ENCODE assay signal across 28 cellular contexts in the genomic region with DNA sequence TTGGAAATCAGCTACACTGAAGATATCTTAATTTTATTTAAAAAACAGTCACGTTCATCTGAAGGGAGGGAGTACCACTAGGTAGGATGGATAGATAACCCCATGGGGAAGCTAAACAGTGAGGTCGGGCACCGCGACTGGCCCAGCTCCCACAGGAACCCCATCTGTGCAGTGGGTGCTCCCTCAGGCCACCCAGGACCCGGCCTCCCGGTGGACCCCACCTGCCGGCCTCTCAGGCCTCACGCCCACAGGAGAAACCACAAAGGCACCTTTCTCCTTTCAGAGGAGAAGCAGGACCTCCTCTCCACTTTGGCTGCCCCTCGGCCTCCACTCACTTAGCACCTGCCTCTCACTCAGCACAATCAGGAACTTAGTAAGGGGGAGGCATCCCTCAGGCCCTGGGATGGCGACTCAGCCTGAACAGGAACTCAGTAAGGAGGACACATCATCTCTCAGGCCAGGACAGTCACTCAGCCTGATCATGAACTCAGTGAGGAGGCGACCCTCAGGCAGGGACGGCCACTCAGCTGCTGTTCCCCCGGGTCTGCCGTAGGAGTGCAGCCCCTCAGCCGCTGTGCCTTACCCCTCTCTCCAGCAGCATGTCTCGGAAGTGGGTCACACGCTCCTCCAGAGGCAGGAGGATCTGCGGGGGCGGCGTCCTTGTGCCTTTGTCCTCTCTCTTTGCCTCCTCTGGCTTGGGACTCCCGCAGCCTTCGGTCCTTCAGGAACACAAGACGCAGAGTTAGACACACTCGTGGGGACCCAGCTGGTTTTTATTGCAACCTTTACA.
"Had no signal": no experiment of that assay in that cellular context is flagged by ENCODE, and none has a peak within 500 bp of the region (broad histone marks: within the 10 kb centered on the region; RNA-seq: fewer than 3 reads in every experiment).

No MANE protein-coding gene starts in this region.

- H3K4me1 ChIP-seq: ascending aorta, breast epithelium, SJSA1 had no signal

- H3K36me3 ChIP-seq: ascending aorta, breast epithelium, SJSA1 had no signal

- H3K27me3 ChIP-seq: ascending aorta, breast epithelium, SJSA1 had no signal

- H3K36me3 Mint-ChIP-seq: activated naive CD8-positive, alpha-beta T cell treated with anti-CD3 and anti-CD28 coated beads, Interleukin-2, amount 10 ng/mL, durations not matched to agents 7 days and 5 days had no signal

- H3K27ac ChIP-seq: ascending aorta, breast epithelium, SJSA1 had no signal

- H3K9ac ChIP-seq: SK-N-SH had no signal

- H3K4me1 Mint-ChIP-seq: activated CD4-positive, alpha-beta T cell treated with anti-CD3 and anti-CD28 coated beads for 36 hours; activated CD4-positive, alpha-beta T cell treated with anti-CD3 and anti-CD28 coated beads, Interleukin-2, amount 10 ng/mL, durations not matched to agents 7 days and 5 days; activated naive CD8-positive, alpha-beta T cell treated with anti-CD3 and anti-CD28 coated beads, Interleukin-2, amount 10 ng/mL, durations not matched to agents 7 days and 5 days; WTC11 had no signal

- ATAC-seq: activated CD4-positive, alpha-beta T cell treated with anti-CD3 and anti-CD28 coated beads for 36 hours; activated CD4-positive, CD25-positive, alpha-beta regulatory T cell treated with anti-CD3 and anti-CD28 coated beads, Interleukin-2, amount 50 U/mL, for 24 hours; activated T-cell treated with anti-CD3 and anti-CD28 coated beads, Interleukin-2, amount 50 U/mL, for 4 hours; Panc1; WTC11 had no signal

- H3K27me3 Mint-ChIP-seq: activated CD4-positive, alpha-beta T cell treated with anti-CD3 and anti-CD28 coated beads for 36 hours; activated CD4-positive, alpha-beta T cell treated with anti-CD3 and anti-CD28 coated beads, Interleukin-2, amount 10 ng/mL, durations not matched to agents 7 days and 5 days; activated naive CD8-positive, alpha-beta T cell treated with anti-CD3 and anti-CD28 coated beads, Interleukin-2, amount 10 ng/mL, durations not matched to agents 7 days and 5 days had no signal

- H3K27ac Mint-ChIP-seq: activated CD4-positive, alpha-beta T cell treated with anti-CD3 and anti-CD28 coated beads for 36 hours; activated CD4-positive, alpha-beta T cell treated with anti-CD3 and anti-CD28 coated beads, Interleukin-2, amount 10 ng/mL, durations not matched to agents 7 days and 5 days; activated naive CD8-positive, alpha-beta T cell treated with anti-CD3 and anti-CD28 coated beads, Interleukin-2, amount 10 ng/mL, durations not matched to agents 7 days and 5 days; T-helper 1 cell treated with Interleukin-12 subunit alpha and Interleukin-12 subunit beta and Interleukin-4 antibody, amounts not matched to agents 30 μg/mL and 1 μg/mL, for 36 hours; T-helper 2 cell treated with Interferon-gamma antibody and Interleukin-4, amounts not matched to agents 5 μg/mL and 100 μg/mL, for 36 hours; WTC11 had no signal

- H3K9me3 ChIP-seq: ascending aorta, breast epithelium, SK-N-SH had no signal

- DNase-seq: activated CD4-positive, alpha-beta T cell treated with anti-CD3 and anti-CD28 coated beads for 36 hours; activated CD4-positive, alpha-beta T cell treated with anti-CD3 and anti-CD28 coated beads, Interleukin-2, amount 10 ng/mL, durations not matched to agents 7 days and 5 days; activated CD4-positive, alpha-beta T cell treated with anti-CD3 and anti-CD28 coated beads, Interleukin-2, amount 50 U/mL, for 48 hours; activated CD8-positive, alpha-beta memory T cell treated with anti-CD3 and anti-CD28 coated beads, Interleukin-2, amount 50 U/mL, for 4 hours; activated effector memory CD4-positive, alpha-beta T cell treated with Interleukin-2 at 50 U/mL for 16 hours; activated naive CD4-positive, alpha-beta T cell treated with anti-CD3 and anti-CD28 coated beads, Interleukin-2, amount 50 U/mL, for 16 hours; activated naive CD8-positive, alpha-beta T cell treated with anti-CD3 and anti-CD28 coated beads, Interleukin-2, amount 10 ng/mL, durations not matched to agents 7 days and 5 days; activated T-cell treated with anti-CD3 and anti-CD28 coated beads for 4 hours; activated T-cell treated with anti-CD3 and anti-CD28 coated beads, Interleukin-2, amount 50 U/mL, for 4 hours; amygdala; NCI-H1048; NCI-H1105 treated with DMSO at 0.1 percent for 48 hours; NCI-H1436; NCI-H1694; NCI-H1930; NCI-H2081 treated with DMSO at 0.1 percent for 48 hours; NCI-H345; NCI-H524 treated with DMSO at 0.1 percent for 48 hours; SHP77 treated with DMSO at 0.1 percent for 48 hours; SK-N-SH had no signal

- H3K4me2 ChIP-seq: SK-N-SH had no signal

- H3K4me3 Mint-ChIP-seq: activated CD4-positive, alpha-beta T cell treated with anti-CD3 and anti-CD28 coated beads for 36 hours; activated CD4-positive, alpha-beta T cell treated with anti-CD3 and anti-CD28 coated beads, Interleukin-2, amount 10 ng/mL, durations not matched to agents 7 days and 5 days; activated naive CD8-positive, alpha-beta T cell treated with anti-CD3 and anti-CD28 coated beads, Interleukin-2, amount 10 ng/mL, durations not matched to agents 7 days and 5 days; activated T-cell treated with anti-CD3 and anti-CD28 coated beads, Interleukin-2, amount 50 U/mL, for 4 hours; T-helper 1 cell treated with Interleukin-12 subunit alpha and Interleukin-12 subunit beta and Interleukin-4 antibody, amounts not matched to agents 30 μg/mL and 1 μg/mL, for 36 hours; T-helper 2 cell treated with Interferon-gamma antibody and Interleukin-4, amounts not matched to agents 5 μg/mL and 100 μg/mL, for 36 hours; WTC11 had no signal

- H3K4me3 ChIP-seq: ascending aorta, breast epithelium, SJSA1 had no signal

- H3K9me3 Mint-ChIP-seq: activated CD4-positive, alpha-beta T cell treated with anti-CD3 and anti-CD28 coated beads, Interleukin-2, amount 10 ng/mL, durations not matched to agents 7 days and 5 days; activated naive CD8-positive, alpha-beta T cell treated with anti-CD3 and anti-CD28 coated beads, Interleukin-2, amount 10 ng/mL, durations not matched to agents 7 days and 5 days; activated T-cell treated with anti-CD3 and anti-CD28 coated beads, Interleukin-2, amount 50 U/mL, for 4 hours; T-helper 1 cell treated with Interleukin-12 subunit alpha and Interleukin-12 subunit beta and Interleukin-4 antibody, amounts not matched to agents 30 μg/mL and 1 μg/mL, for 36 hours; T-helper 2 cell treated with Interferon-gamma antibody and Interleukin-4, amounts not matched to agents 5 μg/mL and 100 μg/mL, for 36 hours had no signal
